ENCODE assay signal across 1 cellular context in the genomic region with DNA sequence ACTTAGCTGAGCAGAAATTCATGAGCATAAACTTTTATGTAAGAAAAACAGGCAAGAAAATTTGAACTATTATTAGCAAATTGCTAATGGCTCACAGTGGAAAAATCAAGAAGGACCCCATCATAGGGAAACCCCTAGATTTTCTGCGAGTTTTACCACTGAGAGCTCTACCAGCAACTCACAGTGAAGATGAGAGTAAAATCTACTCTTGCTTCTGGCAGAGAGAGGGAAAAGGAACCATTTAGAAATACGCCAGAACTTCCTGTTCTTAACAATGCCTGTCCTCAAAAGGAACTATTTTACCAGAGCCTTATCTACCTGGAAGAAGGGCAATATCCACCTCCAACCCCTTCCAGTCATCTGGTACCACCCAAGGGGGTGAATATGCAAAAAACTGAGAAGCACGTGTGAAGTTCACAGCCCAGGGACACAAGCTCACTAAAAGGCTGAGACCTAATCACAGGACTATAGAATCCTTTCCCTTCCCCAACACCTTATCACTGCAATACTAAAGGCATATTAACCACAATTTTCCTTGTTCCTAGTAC.
TF ChIP-seq lines count a peak whose summit lies in the region.

No MANE protein-coding gene starts in this region.

TF ChIP-seq in GM23338, 12 proteins besides CTCF, POLR2A, EP300 and RAD21 (continued from another document):
- TF ChIP-seq, protein P1, sequence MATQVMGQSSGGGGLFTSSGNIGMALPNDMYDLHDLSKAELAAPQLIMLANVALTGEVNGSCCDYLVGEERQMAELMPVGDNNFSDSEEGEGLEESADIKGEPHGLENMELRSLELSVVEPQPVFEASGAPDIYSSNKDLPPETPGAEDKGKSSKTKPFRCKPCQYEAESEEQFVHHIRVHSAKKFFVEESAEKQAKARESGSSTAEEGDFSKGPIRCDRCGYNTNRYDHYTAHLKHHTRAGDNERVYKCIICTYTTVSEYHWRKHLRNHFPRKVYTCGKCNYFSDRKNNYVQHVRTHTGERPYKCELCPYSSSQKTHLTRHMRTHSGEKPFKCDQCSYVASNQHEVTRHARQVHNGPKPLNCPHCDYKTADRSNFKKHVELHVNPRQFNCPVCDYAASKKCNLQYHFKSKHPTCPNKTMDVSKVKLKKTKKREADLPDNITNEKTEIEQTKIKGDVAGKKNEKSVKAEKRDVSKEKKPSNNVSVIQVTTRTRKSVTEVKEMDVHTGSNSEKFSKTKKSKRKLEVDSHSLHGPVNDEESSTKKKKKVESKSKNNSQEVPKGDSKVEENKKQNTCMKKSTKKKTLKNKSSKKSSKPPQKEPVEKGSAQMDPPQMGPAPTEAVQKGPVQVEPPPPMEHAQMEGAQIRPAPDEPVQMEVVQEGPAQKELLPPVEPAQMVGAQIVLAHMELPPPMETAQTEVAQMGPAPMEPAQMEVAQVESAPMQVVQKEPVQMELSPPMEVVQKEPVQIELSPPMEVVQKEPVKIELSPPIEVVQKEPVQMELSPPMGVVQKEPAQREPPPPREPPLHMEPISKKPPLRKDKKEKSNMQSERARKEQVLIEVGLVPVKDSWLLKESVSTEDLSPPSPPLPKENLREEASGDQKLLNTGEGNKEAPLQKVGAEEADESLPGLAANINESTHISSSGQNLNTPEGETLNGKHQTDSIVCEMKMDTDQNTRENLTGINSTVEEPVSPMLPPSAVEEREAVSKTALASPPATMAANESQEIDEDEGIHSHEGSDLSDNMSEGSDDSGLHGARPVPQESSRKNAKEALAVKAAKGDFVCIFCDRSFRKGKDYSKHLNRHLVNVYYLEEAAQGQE (IDR thresholded peaks at IDR 0.05; ENCODE audit: unreplicated experiment) = no peak
- TF ChIP-seq ZNF331 (CRISPR knock-in tag; IDR thresholded peaks at IDR 0.05; ENCODE audit: low read depth) (no peak), CREB1 (CRISPR knock-in tag; IDR thresholded peaks at IDR 0.05; ENCODE audit: low read depth) (no peak), POLR2AphosphoS5 (IDR thresholded peaks at IDR 0.05; ENCODE audit: low read depth) (no peak), ZNF114 (CRISPR knock-in tag; IDR thresholded peaks at IDR 0.05) (no peak), EZH2 (IDR thresholded peaks at IDR 0.05; ENCODE audit: low read depth, unreplicated experiment) (no peak)
- TF ChIP-seq, protein P2, sequence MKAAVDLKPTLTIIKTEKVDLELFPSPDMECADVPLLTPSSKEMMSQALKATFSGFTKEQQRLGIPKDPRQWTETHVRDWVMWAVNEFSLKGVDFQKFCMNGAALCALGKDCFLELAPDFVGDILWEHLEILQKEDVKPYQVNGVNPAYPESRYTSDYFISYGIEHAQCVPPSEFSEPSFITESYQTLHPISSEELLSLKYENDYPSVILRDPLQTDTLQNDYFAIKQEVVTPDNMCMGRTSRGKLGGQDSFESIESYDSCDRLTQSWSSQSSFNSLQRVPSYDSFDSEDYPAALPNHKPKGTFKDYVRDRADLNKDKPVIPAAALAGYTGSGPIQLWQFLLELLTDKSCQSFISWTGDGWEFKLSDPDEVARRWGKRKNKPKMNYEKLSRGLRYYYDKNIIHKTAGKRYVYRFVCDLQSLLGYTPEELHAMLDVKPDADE (IDR thresholded peaks at IDR 0.05) = no peak
